ENCODE assay signal across 23 cellular contexts in the genomic region with DNA sequence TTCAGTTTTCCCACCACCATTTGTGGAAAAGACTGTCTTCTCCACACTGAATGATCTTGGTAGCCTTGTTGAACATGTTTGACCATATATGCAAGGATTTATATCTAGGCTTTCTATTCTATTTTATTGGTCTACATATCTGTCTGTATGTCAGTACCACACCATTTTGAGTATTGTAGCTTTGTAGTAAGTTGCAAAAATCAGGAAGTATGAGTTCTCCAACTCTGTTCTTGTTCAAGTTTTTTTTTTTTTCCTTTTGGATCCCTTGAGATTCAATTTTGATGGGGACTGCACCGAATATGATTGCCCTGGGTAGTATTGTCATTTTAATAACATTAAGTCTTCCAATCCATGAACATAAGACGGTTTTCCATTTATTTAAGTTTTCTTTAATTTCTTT.
DNase-seq lines count a peak whose midpoint lies in the region; ATAC-seq, FAIRE-seq and TF ChIP-seq lines count a peak whose summit lies in the region.
"Had no signal": no experiment of that assay in that cellular context is flagged by ENCODE, and none has a peak within 500 bp of the region (broad histone marks: within the 10 kb centered on the region; RNA-seq: fewer than 3 reads in every experiment).

No MANE protein-coding gene starts in this region.

- intact Hi-C loops in K562 (cut with micrococcal nuclease) (no loop called here), adrenal gland (cut with DNase I) (no loop called here)

- no peak for TF ChIP-seq POLR2A in K562 (conservative IDR thresholded peaks at IDR 0.05)
- TF ChIP-seq POLR2A in adrenal gland (IDR thresholded peaks at IDR 0.05) = no peak

- no peaks in the 10 kb centered on the region for H3K4me1 Mint-ChIP-seq in endothelial cell (ENCODE audit: unreplicated experiment)
- H3K4me1 Mint-ChIP-seq in HFFc6 (ENCODE audit: low read depth) = no peaks in the 10 kb centered on the region
- H3K4me1 Mint-ChIP-seq: CD14-positive monocyte; CD8-positive, alpha-beta memory T cell; H9 had no signal

- no peak for ATAC-seq in K562
- ATAC-seq: A549 had no signal

- H3K4me3 ChIP-seq in HEK293 (ENCODE audit: low read depth, low read length) = no peak overlapping the region
- H3K4me3 ChIP-seq in K562 = no peak overlapping the region
- H3K4me3 ChIP-seq in adrenal gland = no peak overlapping the region
- H3K4me3 ChIP-seq: A549, GM23248 had no signal

- no peaks in the 10 kb centered on the region for H3K27me3 ChIP-seq in K562 (ENCODE audit: control insufficient read depth in 2 of 2, insufficient read depth in 2 of 2, low read length in 2 of 2)
- H3K27me3 ChIP-seq in adrenal gland = no peaks in the 10 kb centered on the region
- H3K27me3 ChIP-seq: BE2C; BLaER1 treated with 17β-estradiol and CSF1 and Interleukin-3, amounts not matched to agents 10 nM and 100 nM had no signal

- H3K4me3 Mint-ChIP-seq in endothelial cell (ENCODE audit: unreplicated experiment) (peak overlapping the region; percentile 1), HFFc6 (no peak overlapping the region)
- H3K4me3 Mint-ChIP-seq: CD14-positive monocyte; CD4-positive, alpha-beta T cell; CD8-positive, alpha-beta memory T cell; H9 had no signal

- H3K36me3 ChIP-seq in HEK293 (ENCODE audit: control insufficient read depth in 2 of 2, insufficient read depth in 1 of 2, low read length in 2 of 2) (no peaks in the 10 kb centered on the region; a peak in 1 of 3 replicates), K562 (ENCODE audit: control insufficient read depth, insufficient read depth, low read length) (no peaks in the 10 kb centered on the region), adrenal gland (replicated peaks in 1 of 2) (no peaks in the 10 kb centered on the region)
- H3K36me3 ChIP-seq: BE2C had no signal

- DNase-seq in K562 (ENCODE audit: extremely low read depth in 1 of 4, low spot score in 3 of 4) = no peak
- DNase-seq in endothelial cell (ENCODE audit: low spot score) = no peak
- DNase-seq in HFFc6 = no peak
- no peak for DNase-seq in activated T-cell treated with anti-CD3 and anti-CD28 coated beads, Interleukin-2, amount 50 U/mL, for 48 hours
- DNase-seq in NCI-H187 treated with DMSO at 0.1 percent for 48 hours (lab: John Stamatoyannopoulos, UW) = no peak
- no peak for DNase-seq in adrenal gland
- DNase-seq: 8988T; ACHN; AML-193; BE2C; CD4-positive, alpha-beta T cell; CD8-positive, alpha-beta memory T cell; DMS 273 treated with DMSO at 0.1 percent for 48 hours; DMS79 treated with DMSO at 0.1 percent for 48 hours; GF-D8; GM23248; H9 had no signal

- H3K27me3 Mint-ChIP-seq in endothelial cell (ENCODE audit: unreplicated experiment) (no peaks in the 10 kb centered on the region), HFFc6 (ENCODE audit: insufficient read depth) (peaks cover 1% of the 10 kb centered on the region; the same call in 1 of the 2 replicates)
- H3K27me3 Mint-ChIP-seq: CD4-positive, alpha-beta T cell had no signal

- POLR2A ChIA-PET in HEK293 (lab: Yijun Ruan, JAX) (no interaction called here), K562 (lab: Yijun Ruan, JAX) (interaction anchor here (0.5 kb wide), 1 partner anchor 973 kb away, joined by 3 read pairs; no protein-coding TSS in a partner anchor)

- peaks cover 49% of the 10 kb centered on the region for H3K36me3 Mint-ChIP-seq in endothelial cell (ENCODE audit: low read depth, unreplicated experiment)
- H3K36me3 Mint-ChIP-seq in HFFc6 (ENCODE audit: low read depth) = peaks cover 55% of the 10 kb centered on the region

- no peaks in the 10 kb centered on the region for H4K20me1 ChIP-seq in K562 (replicated peaks; ENCODE audit: control insufficient read depth, insufficient read depth, low read length)
- H4K20me1 ChIP-seq: BLaER1 treated with 17β-estradiol and CSF1 and Interleukin-3, amounts not matched to agents 10 nM and 100 nM had no signal

- peaks cover 18% of the 10 kb centered on the region for H3K9me3 Mint-ChIP-seq in endothelial cell (ENCODE audit: unreplicated experiment)
- H3K9me3 Mint-ChIP-seq in HFFc6 = peaks cover 59% of the 10 kb centered on the region

- H3K9me1 ChIP-seq in K562 (ENCODE audit: control insufficient read depth, insufficient read depth, low read length) = no peaks in the 10 kb centered on the region

- H3K27ac ChIP-seq in HEK293 (ENCODE audit: extremely low read depth, low read depth, low read length) (no peak overlapping the region), K562 (ENCODE audit: extremely low read depth, low read depth, low read length) (no peak overlapping the region), adrenal gland (no peak overlapping the region)
- H3K27ac ChIP-seq: A549; BLaER1 treated with 17β-estradiol and CSF1 and Interleukin-3, amounts not matched to agents 10 nM and 100 nM; GM23248 had no signal

- H3K9ac ChIP-seq in K562 (ENCODE audit: insufficient read depth in 1 of 2, low read depth in 2 of 2, low read length in 2 of 2) = no peak overlapping the region
- H3K9ac ChIP-seq: BLaER1 treated with 17β-estradiol and CSF1 and Interleukin-3, amounts not matched to agents 10 nM and 100 nM; GM23248 had no signal

- in situ Hi-C loops in K562 (cut with MboI) = no loop called here

- H3K4me2 ChIP-seq in K562 (ENCODE audit: insufficient read depth, low read length) = no peak overlapping the region
- H3K4me2 ChIP-seq: A549; BLaER1 treated with 17β-estradiol and CSF1 and Interleukin-3, amounts not matched to agents 10 nM and 100 nM had no signal

- TF ChIP-seq EP300 in K562 (IDR thresholded peaks at IDR 0.05; ENCODE audit: low read length) = no peak

- no peak for TF ChIP-seq RAD21 in K562 (CRISPR knock-in tag; conservative IDR thresholded peaks at IDR 0.05 in 1 of 2, IDR thresholded peaks at IDR 0.05 in 1 of 2)

- no peaks in the 10 kb centered on the region for H3K4me1 ChIP-seq in HEK293 (ENCODE audit: control insufficient read depth, insufficient read depth, low read length)
- H3K4me1 ChIP-seq in K562 (replicated peaks in 1 of 2; ENCODE audit: control insufficient read depth in 2 of 2, insufficient read depth in 2 of 2, low read length in 2 of 2) = peaks cover 0 to 2% of the 10 kb centered on the region in 2 experiments; a peak in 2 of 5 replicates
- H3K4me1 ChIP-seq in adrenal gland (replicated peaks in 1 of 2) = no peaks in the 10 kb centered on the region
- H3K4me1 ChIP-seq: A549; BE2C; BLaER1 treated with 17β-estradiol and CSF1 and Interleukin-3, amounts not matched to agents 10 nM and 100 nM had no signal

- CTCF ChIA-PET in HEK293 (lab: Yijun Ruan, JAX) (interaction anchor here (0.5 kb wide), 1 partner anchor 908 kb away, joined by 3 read pairs; no protein-coding TSS in a partner anchor), K562 (lab: Yijun Ruan, JAX; ENCODE audit: low intra/inter-chr PET ratio) (no interaction called here)

- no TSS peak for BruUV-seq in K562 (replicated peaks; lab: Mats Ljungman, UMichigan)

- WGBS in K562 (ENCODE audit: insufficient coverage, low coverage, missing lambda C conversion rate) = 97% methylated on average over 2 of the region's 2 CpGs
- 95 to 100% (median 98%) methylated on average over 2 of the region's 2 CpGs for WGBS in adrenal gland, 4 donors

- no peak for FAIRE-seq in K562 (lab: Jason Lieb, UNC)
- FAIRE-seq: A549, D721Med, GM19239 had no signal

- H3K79me2 ChIP-seq in K562 (ENCODE audit: control insufficient read depth, insufficient read depth, low read length) = no peaks in the 10 kb centered on the region

- H3K9me3 ChIP-seq in HEK293 (ENCODE audit: control insufficient read depth, insufficient read depth, low read depth, low read length) (no peaks in the 10 kb centered on the region), K562 (replicated peaks; ENCODE audit: control insufficient read depth, insufficient read depth, low read depth, low read length) (peaks cover 6% of the 10 kb centered on the region), adrenal gland (replicated peaks in 1 of 3) (peaks cover 0 to 19% (median 7%) of the 10 kb centered on the region in 3 donors)
- H3K9me3 ChIP-seq: BE2C had no signal

- H3K27ac Mint-ChIP-seq in endothelial cell (ENCODE audit: unreplicated experiment) (no peak overlapping the region), HFFc6 (no peak overlapping the region)
- H3K27ac Mint-ChIP-seq: CD14-positive monocyte; CD4-positive, alpha-beta T cell; CD8-positive, alpha-beta memory T cell; H9 had no signal

- TF ChIP-seq CTCF in HEK293 (tag by site-specific recombination; IDR thresholded peaks at IDR 0.05) = no peak
- TF ChIP-seq CTCF in K562 (IDR thresholded peaks at IDR 0.05 in 2 of 3, conservative IDR thresholded peaks at IDR 0.05 in 1 of 3; ENCODE audit: insufficient read depth in 2 of 3, low read depth in 1 of 3, low read length in 3 of 3) = no peak
- no peak for TF ChIP-seq CTCF in endothelial cell (IDR thresholded peaks at IDR 0.05; ENCODE audit: unreplicated experiment)
- no peak for TF ChIP-seq CTCF in HFFc6 (IDR thresholded peaks at IDR 0.05)
- no peak for TF ChIP-seq CTCF in adrenal gland (IDR thresholded peaks at IDR 0.05)

- H2AFZ ChIP-seq in K562 (ENCODE audit: low read depth, low read length) = no peak overlapping the region
- H2AFZ ChIP-seq: GM23248 had no signal

TF ChIP-seq in HEK293, 187 proteins besides CTCF, POLR2A, EP300 and RAD21 (continues in another document):
- TF ChIP-seq SETDB1 (IDR thresholded peaks at IDR 0.05; ENCODE audit: insufficient read length, low read length) (peak; percentile 76), ZFP41 (tag by site-specific recombination; IDR thresholded peaks at IDR 0.05; ENCODE audit: borderline replicate concordance) (no peak)

TF ChIP-seq in K562, 482 proteins besides CTCF, POLR2A, EP300 and RAD21:
- TF ChIP-seq ZNF778 (CRISPR knock-in tag; IDR thresholded peaks at IDR 0.05) (no peak), RBM25 (IDR thresholded peaks at IDR 0.05; ENCODE audit: low read depth, low read length, severe bottlenecking) (peak; percentile 35), ZNF274 (IDR thresholded peaks at IDR 0.05; ENCODE audit: borderline replicate concordance, low read depth, low read length) (peak; percentile 64)
- TF ChIP-seq, protein P1, sequence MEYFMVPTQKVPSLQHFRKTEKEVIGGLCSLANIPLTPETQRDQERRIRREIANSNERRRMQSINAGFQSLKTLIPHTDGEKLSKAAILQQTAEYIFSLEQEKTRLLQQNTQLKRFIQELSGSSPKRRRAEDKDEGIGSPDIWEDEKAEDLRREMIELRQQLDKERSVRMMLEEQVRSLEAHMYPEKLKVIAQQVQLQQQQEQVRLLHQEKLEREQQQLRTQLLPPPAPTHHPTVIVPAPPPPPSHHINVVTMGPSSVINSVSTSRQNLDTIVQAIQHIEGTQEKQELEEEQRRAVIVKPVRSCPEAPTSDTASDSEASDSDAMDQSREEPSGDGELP (CRISPR knock-in tag; IDR thresholded peaks at IDR 0.05; ENCODE audit: borderline replicate concordance) = no peak
